16 cellular contexts compared by ENCODE assay signal in genomic region chr11:71268706-71269321, GRCh38. TPM values are rescaled to one million over a fixed set of nuclear protein-coding genes. Genes with fewer than 3 reads are reported as not detected.
"Had no signal": no experiment of that assay in that cellular context is flagged by ENCODE, and none has a peak within 500 bp of the region (broad histone marks: within the 10 kb centered on the region; RNA-seq: fewer than 3 reads in every experiment).

No MANE protein-coding gene starts in this region.

- DNase-seq: activated CD4-positive, alpha-beta memory T cell treated with anti-CD3 and anti-CD28 coated beads for 36 hours; activated naive CD4-positive, alpha-beta T cell treated with Interleukin-2 at 50 U/mL for 16 hours; activated T-cell treated with anti-CD3 and anti-CD28 coated beads, Interleukin-2, amount 50 U/mL, for 72 hours; effector CD8-positive, alpha-beta T cell; foreskin melanocyte; heart left ventricle; left lung; nephron progenitor cell; occipital lobe; psoas muscle; SK-N-SH; stimulated activated CD4-positive, alpha-beta T cell treated with anti-CD3 and anti-CD28 coated beads, Interleukin-1b, Interleukin-23, amount 100 ng/mL, for 48 hours; T-helper 1 cell; testis had no signal

- H3K27me3 ChIP-seq: testis had no signal

- H3K36me3 ChIP-seq: heart left ventricle, left lung, stomach had no signal

- H3K9me3 ChIP-seq: SK-N-SH, testis had no signal

- H3K27ac ChIP-seq: heart left ventricle, left lung, psoas muscle, stomach, testis had no signal

- H3K4me1 ChIP-seq: heart left ventricle, left lung, psoas muscle, testis had no signal

- H3K4me3 ChIP-seq: heart left ventricle, left lung, psoas muscle, stomach, testis had no signal

- ATAC-seq: activated T-cell treated with anti-CD3 and anti-CD28 coated beads, Interleukin-2, amount 50 U/mL, for 72 hours; heart left ventricle; left lung; psoas muscle; sciatic nerve had no signal

RNA-seq across cellular contexts. Expression of gene SHANK2, which starts 16.4 kb away (rescaled TPM):
- total RNA-seq: activated CD4-positive, alpha-beta memory T cell treated with anti-CD3 and anti-CD28 coated beads for 36 hours had no signal
